In genomic region chr1:28577052-28577678, GRCh38 we compare ENCODE assay signal across 1 cellular context.
TF ChIP-seq lines count a peak whose summit lies in the region.

No MANE protein-coding gene starts in this region.

TF ChIP-seq in H1, 55 proteins besides CTCF, POLR2A, EP300 and RAD21:
- no peak for TF ChIP-seq TCF12 (IDR thresholded peaks at IDR 0.05; ENCODE audit: low read depth, low read length)
- no peak for TF ChIP-seq GABPA (IDR thresholded peaks at IDR 0.05; ENCODE audit: borderline replicate concordance, insufficient read depth, low read length)
- TF ChIP-seq KDM1A (IDR thresholded peaks at IDR 0.05; ENCODE audit: borderline replicate concordance, low read length) = no peak
- no peak for TF ChIP-seq POU5F1 (IDR thresholded peaks at IDR 0.05; ENCODE audit: low read depth, low read length)
- peak; percentile 92 for TF ChIP-seq POLR2AphosphoS5 (IDR thresholded peaks at IDR 0.05; ENCODE audit: low read depth, low read length)
TF ChIP-seq in H1: peak in this region for 1.
